Comparison of ENCODE assay signal across 10 cellular contexts in the genomic region with DNA sequence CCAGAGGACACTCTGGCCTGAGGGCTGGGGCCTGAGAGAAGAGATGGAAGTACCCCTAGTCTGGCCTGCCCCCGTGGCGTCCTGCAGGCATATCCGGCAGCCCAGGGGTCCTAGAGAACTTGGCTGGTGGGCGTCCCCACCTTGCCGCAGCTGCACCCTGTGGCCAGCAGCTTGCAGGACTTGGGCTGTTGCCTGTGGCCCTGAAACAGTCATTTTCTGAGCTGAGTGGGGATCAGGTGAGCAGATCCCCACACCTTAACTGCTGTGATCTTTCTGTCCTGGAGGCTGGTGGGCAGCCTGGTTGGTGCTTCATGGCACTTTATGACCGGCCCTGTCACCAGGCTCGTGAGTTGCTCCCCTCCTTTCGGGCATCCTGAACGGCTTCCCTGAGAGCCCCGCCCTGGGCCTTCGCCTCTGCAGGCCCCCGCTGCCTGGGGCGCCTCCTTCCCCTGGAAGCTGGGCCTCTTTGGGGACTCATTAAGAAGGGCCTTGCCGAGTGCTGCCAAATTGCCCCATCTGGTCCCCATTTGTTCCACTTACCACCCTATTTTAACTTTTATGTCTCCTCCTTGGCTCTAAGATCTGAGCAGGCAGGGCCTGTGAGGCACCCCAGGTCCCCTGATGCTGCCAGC.
DNase-seq lines count a peak whose midpoint lies in the region; ATAC-seq and TF ChIP-seq lines count a peak whose summit lies in the region.
"Had no signal": no experiment of that assay in that cellular context is flagged by ENCODE, and none has a peak within 500 bp of the region (broad histone marks: within the 10 kb centered on the region; RNA-seq: fewer than 3 reads in every experiment).

No MANE protein-coding gene starts in this region.

- H3K9me3 ChIP-seq in Peyer's patch = no peaks in the 10 kb centered on the region
- no peaks in the 10 kb centered on the region for H3K9me3 ChIP-seq in esophagus muscularis mucosa

- ATAC-seq in stimulated activated memory B cell treated with anti-CD40 and anti-IgM and Interleukin-4, amounts not matched to agents 10 μg/mL and 1 μg/mL and 100 μg/mL, for 72 hours = no peak
- no peak for ATAC-seq in GM19463 (IDR thresholded peaks at IDR 0.05; ENCODE audit: unreplicated experiment)
- no peak for ATAC-seq in HG03025 (IDR thresholded peaks at IDR 0.05; ENCODE audit: low FRiP score, unreplicated experiment)

- WGBS in esophagus muscularis mucosa = 49% methylated on average over 9 of the region's 14 CpGs

- H3K4me3 Mint-ChIP-seq in stimulated activated memory B cell treated with anti-CD40 and anti-IgM and Interleukin-4, amounts not matched to agents 10 μg/mL and 1 μg/mL and 100 μg/mL, for 72 hours = no peak overlapping the region

- peak; percentile 52 to 78 for DNase-seq in NCI-H524 (lab: John Stamatoyannopoulos, UW)
- no peak for DNase-seq in NCI-H524 treated with DMSO at 0.1 percent for 48 hours (lab: John Stamatoyannopoulos, UW)
- DNase-seq in Peyer's patch = no peak
- DNase-seq in esophagus muscularis mucosa (ENCODE audit: extremely low spot score) = no peak
- DNase-seq in caudate nucleus (lab: John Stamatoyannopoulos, UW) = no peak
- DNase-seq: 8988T, occipital lobe had no signal

- H3K27me3 ChIP-seq in Peyer's patch (no peaks in the 10 kb centered on the region), esophagus muscularis mucosa (no peaks in the 10 kb centered on the region)

- H3K4me1 Mint-ChIP-seq in stimulated activated memory B cell treated with anti-CD40 and anti-IgM and Interleukin-4, amounts not matched to agents 10 μg/mL and 1 μg/mL and 100 μg/mL, for 72 hours = peaks cover 97% of the 10 kb centered on the region

- H3K27ac ChIP-seq in Peyer's patch = peak overlapping the region; percentile 64 to 98 (median 82)
- peak overlapping the region; percentile 43 to 99 (median 68) for H3K27ac ChIP-seq in esophagus muscularis mucosa (replicated peaks in 1 of 4)
- no peak overlapping the region for H3K27ac ChIP-seq in caudate nucleus (ENCODE audit: low read depth, low read length)

- H3K36me3 ChIP-seq in Peyer's patch (no peaks in the 10 kb centered on the region), esophagus muscularis mucosa (no peaks in the 10 kb centered on the region)

- H3K4me3 ChIP-seq in Peyer's patch (no peak overlapping the region), esophagus muscularis mucosa (no peak overlapping the region)

- TF ChIP-seq CTCF in Peyer's patch (IDR thresholded peaks at IDR 0.05) (no peak), esophagus muscularis mucosa (IDR thresholded peaks at IDR 0.05) (no peak)

- H3K4me1 ChIP-seq in Peyer's patch (peaks cover 19 to 97% (median 86%) of the 10 kb centered on the region in 4 donors), esophagus muscularis mucosa (peaks cover 91 to 99% (median 96%) of the 10 kb centered on the region in 4 donors)

- no peak for TF ChIP-seq POLR2A in Peyer's patch (IDR thresholded peaks at IDR 0.05)
- TF ChIP-seq POLR2A in esophagus muscularis mucosa (IDR thresholded peaks at IDR 0.05; ENCODE audit: low read depth) = no peak

- TF ChIP-seq EP300 in esophagus muscularis mucosa (IDR thresholded peaks at IDR 0.05) = no peak

- peak overlapping the region; percentile 97 for H3K27ac Mint-ChIP-seq in stimulated activated memory B cell treated with anti-CD40 and anti-IgM and Interleukin-4, amounts not matched to agents 10 μg/mL and 1 μg/mL and 100 μg/mL, for 72 hours

- H3K27me3 Mint-ChIP-seq in stimulated activated memory B cell treated with anti-CD40 and anti-IgM and Interleukin-4, amounts not matched to agents 10 μg/mL and 1 μg/mL and 100 μg/mL, for 72 hours = no peaks in the 10 kb centered on the region

- intact Hi-C loops in esophagus muscularis mucosa (cut with DNase I) = no loop called here

- no peaks in the 10 kb centered on the region for H3K9me3 Mint-ChIP-seq in stimulated activated memory B cell treated with anti-CD40 and anti-IgM and Interleukin-4, amounts not matched to agents 10 μg/mL and 1 μg/mL and 100 μg/mL, for 72 hours

- H3K36me3 Mint-ChIP-seq in stimulated activated memory B cell treated with anti-CD40 and anti-IgM and Interleukin-4, amounts not matched to agents 10 μg/mL and 1 μg/mL and 100 μg/mL, for 72 hours = no peaks in the 10 kb centered on the region

Comparison
In these comparisons a context has a peak if more than half of its experiments do, and no peak if none do; other contexts are left out.
1. DNase-seq: peak in NCI-H524 (2 of 2); none in NCI-H524 treated with DMSO at 0.1 percent for 48 hours (single experiment), Peyer's patch (0 of 3), esophagus muscularis mucosa (single experiment) and caudate nucleus (0 of 61).